Comparison of ENCODE assay signal across 8 cellular contexts in genomic region chr14:103847439-103847953, GRCh38. TPM values are rescaled to one million over a fixed set of nuclear protein-coding genes. Genes with fewer than 3 reads are reported as not detected.
A peak's percentile ranks its signal among the peaks of the same experiment; 100 is the strongest.
DNase-seq lines count a peak whose midpoint lies in the region; ATAC-seq, FAIRE-seq and TF ChIP-seq lines count a peak whose summit lies in the region.

A gene with protein sequence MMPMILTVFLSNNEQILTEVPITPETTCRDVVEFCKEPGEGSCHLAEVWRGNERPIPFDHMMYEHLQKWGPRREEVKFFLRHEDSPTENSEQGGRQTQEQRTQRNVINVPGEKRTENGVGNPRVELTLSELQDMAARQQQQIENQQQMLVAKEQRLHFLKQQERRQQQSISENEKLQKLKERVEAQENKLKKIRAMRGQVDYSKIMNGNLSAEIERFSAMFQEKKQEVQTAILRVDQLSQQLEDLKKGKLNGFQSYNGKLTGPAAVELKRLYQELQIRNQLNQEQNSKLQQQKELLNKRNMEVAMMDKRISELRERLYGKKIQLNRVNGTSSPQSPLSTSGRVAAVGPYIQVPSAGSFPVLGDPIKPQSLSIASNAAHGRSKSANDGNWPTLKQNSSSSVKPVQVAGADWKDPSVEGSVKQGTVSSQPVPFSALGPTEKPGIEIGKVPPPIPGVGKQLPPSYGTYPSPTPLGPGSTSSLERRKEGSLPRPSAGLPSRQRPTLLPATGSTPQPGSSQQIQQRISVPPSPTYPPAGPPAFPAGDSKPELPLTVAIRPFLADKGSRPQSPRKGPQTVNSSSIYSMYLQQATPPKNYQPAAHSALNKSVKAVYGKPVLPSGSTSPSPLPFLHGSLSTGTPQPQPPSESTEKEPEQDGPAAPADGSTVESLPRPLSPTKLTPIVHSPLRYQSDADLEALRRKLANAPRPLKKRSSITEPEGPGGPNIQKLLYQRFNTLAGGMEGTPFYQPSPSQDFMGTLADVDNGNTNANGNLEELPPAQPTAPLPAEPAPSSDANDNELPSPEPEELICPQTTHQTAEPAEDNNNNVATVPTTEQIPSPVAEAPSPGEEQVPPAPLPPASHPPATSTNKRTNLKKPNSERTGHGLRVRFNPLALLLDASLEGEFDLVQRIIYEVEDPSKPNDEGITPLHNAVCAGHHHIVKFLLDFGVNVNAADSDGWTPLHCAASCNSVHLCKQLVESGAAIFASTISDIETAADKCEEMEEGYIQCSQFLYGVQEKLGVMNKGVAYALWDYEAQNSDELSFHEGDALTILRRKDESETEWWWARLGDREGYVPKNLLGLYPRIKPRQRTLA (minus strand): TSS chr14:103847575. CDS start chr14:103847307, 268 bp downstream.

- H3K27ac ChIP-seq in angular gyrus (ENCODE audit: low read depth, low read length) (peak within 1 kb of the TSS; percentile 85), right atrium auricular region (peak within 1 kb of the TSS; percentile 86 to 92)

- H3K4me1 ChIP-seq in right atrium auricular region, result peaks cover 0 to 34% of the 10 kb centered on the region in 2 donors

- H3K27me3 ChIP-seq in right atrium auricular region, result no peaks in the 10 kb centered on the region

- TF ChIP-seq CTCF in right atrium auricular region (IDR thresholded peaks at IDR 0.05), result no peak

- FAIRE-seq in GM12891 (lab: Jason Lieb, UNC) (peak; percentile 96), urothelium cell line (lab: Jason Lieb, UNC) (no peak)

- TF ChIP-seq POLR2A in GM12891 (IDR thresholded peaks at IDR 0.05; ENCODE audit: low read depth, low read length), result no peak

- peak within 1 kb of the TSS; percentile 71 to 78 for H3K4me3 ChIP-seq in right atrium auricular region

- ATAC-seq in HG02642 (IDR thresholded peaks at IDR 0.05; ENCODE audit: poor library complexity, unreplicated experiment), result peak; percentile 93

- peaks cover 7% of the 10 kb centered on the region for H3K36me3 ChIP-seq in right atrium auricular region

- DNase-seq in GM12891 (ENCODE audit: insufficient read length, low spot score) (peak; percentile 98), NCI-H128 (lab: John Stamatoyannopoulos, UW; ENCODE audit: unreplicated experiment) (peak; percentile 82), T-helper 2 cell (peak; percentile 86 to 94 (median 91)), right atrium auricular region (ENCODE audit: low spot score) (peak; percentile 86), pulmonary artery endothelial cell (ENCODE audit: low read depth, low spot score) (peak; percentile 41), urothelium cell line (ENCODE audit: low spot score) (peak; percentile 96)

- H3K9me3 ChIP-seq in right atrium auricular region, result no peaks in the 10 kb centered on the region

TF ChIP-seq in GM12891, 5 proteins besides CTCF, POLR2A, EP300 and RAD21:
- TF ChIP-seq PAX5 (IDR thresholded peaks at IDR 0.05; ENCODE audit: insufficient read depth, low read length, severe bottlenecking) (no peak), SPI1 (IDR thresholded peaks at IDR 0.05; ENCODE audit: low read depth, low read length) (no peak), TAF1 (IDR thresholded peaks at IDR 0.05; ENCODE audit: low read depth, low read length) (no peak), POU2F2 (IDR thresholded peaks at IDR 0.05; ENCODE audit: low read depth, low read length) (no peak), POLR2AphosphoS5 (IDR thresholded peaks at IDR 0.05; ENCODE audit: low read depth, low read length) (no peak)

RNA-seq across cellular contexts. Expression of the gene that starts here (rescaled TPM):
- 3.6 TPM for polyA plus RNA-seq in GM12891 (2012; ENCODE audit: low read depth, missing spikeins)
- total RNA-seq in right atrium auricular region, result 10 to 100 TPM; 45.7 to 47.8 TPM
- total RNA-seq in pulmonary artery endothelial cell, result 7.5 and 8.9 TPM in 2 replicates

Comparison
In these comparisons a context has a peak if more than half of its experiments do, and no peak if none do; other contexts are left out.
1. Peak in every context shown above with its lines: DNase-seq, ATAC-seq, H3K4me3 ChIP-seq and H3K27ac ChIP-seq.
2. DNase-seq: peak in every context shown above with its lines; median percentile 98 in GM12891; 96 in urothelium cell line; 91 in T-helper 2 cell; 86 in right atrium auricular region; 82 in NCI-H128; 41 in pulmonary artery endothelial cell.